In genomic region chr11:123608371-123608770, GRCh38 we compare ENCODE assay signal across 21 cellular contexts. TPM values are rescaled to one million over a fixed set of nuclear protein-coding genes. Genes with fewer than 3 reads are reported as not detected.
"Had no signal": no experiment of that assay in that cellular context is flagged by ENCODE, and none has a peak within 500 bp of the region (broad histone marks: within the 10 kb centered on the region; RNA-seq: fewer than 3 reads in every experiment).

No MANE protein-coding gene starts in this region.

- H3K27ac Mint-ChIP-seq: mesothelial cell of epicardium; naive thymus-derived CD4-positive, alpha-beta T cell had no signal

- H3K27me3 ChIP-seq: dorsolateral prefrontal cortex, esophagus squamous epithelium, gastrocnemius medialis, heart right ventricle, left lung had no signal

- H3K27me3 Mint-ChIP-seq: naive thymus-derived CD4-positive, alpha-beta T cell had no signal

- H3K4me3 ChIP-seq: coronary artery, dorsolateral prefrontal cortex, esophagus squamous epithelium, gastrocnemius medialis, heart right ventricle, left lung, lower lobe of right lung had no signal

- H3K4me3 Mint-ChIP-seq: mesothelial cell of epicardium; naive thymus-derived CD4-positive, alpha-beta T cell had no signal

- H3K27ac ChIP-seq: coronary artery, epithelial cell of prostate, esophagus squamous epithelium, gastrocnemius medialis, heart right ventricle, left lung, lower lobe of right lung had no signal

- H3K4me1 Mint-ChIP-seq: mesothelial cell of epicardium; naive thymus-derived CD4-positive, alpha-beta T cell had no signal

- H3K9me3 Mint-ChIP-seq: mesothelial cell of epicardium had no signal

- H3K9me3 ChIP-seq: esophagus squamous epithelium, gastrocnemius medialis, heart right ventricle, left lung, lower lobe of right lung had no signal

- H3K36me3 ChIP-seq: esophagus squamous epithelium, lower lobe of right lung had no signal

- DNase-seq: dermis blood vessel endothelial cell; dorsolateral prefrontal cortex; effector CD4-positive, alpha-beta T cell; effector memory CD4-positive, alpha-beta T cell; erythroblast; esophagus squamous epithelium; foreskin fibroblast; foreskin melanocyte; gastrocnemius medialis; glutamatergic neuron; heart right ventricle; hippocampal formation; left cardiac atrium; left lung; lower lobe of right lung; mesenchymal stem cell; naive thymus-derived CD4-positive, alpha-beta T cell had no signal

- H3K4me1 ChIP-seq: esophagus squamous epithelium, gastrocnemius medialis, left lung, lower lobe of right lung had no signal

- ATAC-seq: esophagus mucosa; gastrocnemius medialis; left cardiac atrium; left lung; lower lobe of right lung; naive thymus-derived CD4-positive, alpha-beta T cell had no signal

RNA-seq across cellular contexts. Expression of gene SCN3B, which starts 46.1 kb away (rescaled TPM):
- total RNA-seq: naive thymus-derived CD4-positive, alpha-beta T cell had no signal
